ENCODE assay signal across 12 cellular contexts in the genomic region with DNA sequence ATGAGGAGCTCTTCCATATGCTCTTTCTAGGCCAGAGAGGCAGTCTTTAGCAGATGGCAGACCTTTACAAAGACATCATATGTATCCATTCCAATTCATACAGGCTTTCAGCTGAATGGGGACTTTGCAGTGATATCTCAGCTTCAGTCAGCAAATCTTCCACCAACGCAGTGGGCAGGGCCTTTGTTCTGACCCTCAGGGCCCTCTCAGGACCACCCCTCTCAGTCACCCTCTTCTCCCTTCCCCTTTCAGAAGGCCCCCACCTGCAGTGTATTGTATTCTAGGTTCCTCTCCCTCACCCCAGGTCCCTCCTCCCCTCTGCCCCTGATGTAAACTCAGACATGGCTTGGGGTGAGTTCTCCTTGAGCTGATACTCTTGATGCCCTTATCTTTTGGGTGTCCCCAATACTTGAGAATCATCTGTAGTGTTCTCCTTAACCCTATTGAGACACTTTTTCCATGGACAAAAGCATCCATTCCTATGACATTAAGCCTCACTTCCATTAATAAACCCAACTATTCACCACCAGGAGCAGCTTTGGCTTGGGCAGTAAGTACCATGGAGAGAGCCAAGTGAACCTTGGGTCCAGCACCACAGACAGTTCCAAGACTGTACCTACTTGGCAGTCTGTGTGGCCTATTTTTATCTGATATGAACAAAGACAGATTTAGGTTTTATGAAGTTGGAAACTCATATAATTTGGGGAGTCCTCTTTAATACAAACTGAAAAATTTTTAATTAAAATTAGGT.
DNase-seq lines count a peak whose midpoint lies in the region; ATAC-seq, FAIRE-seq and TF ChIP-seq lines count a peak whose summit lies in the region.
"Had no signal": no experiment of that assay in that cellular context is flagged by ENCODE, and none has a peak within 500 bp of the region (broad histone marks: within the 10 kb centered on the region; RNA-seq: fewer than 3 reads in every experiment).

No MANE protein-coding gene starts in this region.

- H3K4me3 ChIP-seq in AG09309 (ENCODE audit: control insufficient read depth, low read depth, low read length) (no peak overlapping the region), Karpas-422 (ENCODE audit: low read length) (no peak overlapping the region), K562 (no peak overlapping the region), kidney (ENCODE audit: low read length in 2 of 2) (no peak overlapping the region)

- intact Hi-C loops in K562 (cut with micrococcal nuclease): no loop called here
- intact Hi-C loops in kidney (cut with DNase I): no loop called here

- FAIRE-seq in K562 (lab: Jason Lieb, UNC): no peak
- peak; percentile 45 for FAIRE-seq in kidney (lab: Jason Lieb, UNC)
- no peak for FAIRE-seq in frontal cortex (lab: Jason Lieb, UNC)
- FAIRE-seq: colon had no signal

- in situ Hi-C loops in K562 (cut with MboI): no loop called here

- TF ChIP-seq POLR2A in K562 (conservative IDR thresholded peaks at IDR 0.05): no peak

- H3K4me1 ChIP-seq in Karpas-422 (ENCODE audit: low read length): no peaks in the 10 kb centered on the region
- no peaks in the 10 kb centered on the region for H3K4me1 ChIP-seq in K562 (replicated peaks in 1 of 2; ENCODE audit: control insufficient read depth in 2 of 2, insufficient read depth in 2 of 2, low read length in 2 of 2)
- H3K4me1 ChIP-seq in kidney (ENCODE audit: control insufficient read depth in 1 of 2, insufficient read depth in 1 of 2, low read depth in 1 of 2, low read length in 2 of 2): no peaks in the 10 kb centered on the region

- H3K36me3 ChIP-seq in Karpas-422 (ENCODE audit: insufficient read depth, low read length): no peaks in the 10 kb centered on the region
- no peaks in the 10 kb centered on the region for H3K36me3 ChIP-seq in K562 (ENCODE audit: control insufficient read depth, insufficient read depth, low read length)
- H3K36me3 ChIP-seq in kidney (ENCODE audit: control insufficient read depth in 1 of 2, insufficient read depth in 2 of 2, low read length in 2 of 2): no peaks in the 10 kb centered on the region

- H3K27me3 ChIP-seq in Karpas-422 (ENCODE audit: low read length): no peaks in the 10 kb centered on the region
- H3K27me3 ChIP-seq in K562 (ENCODE audit: control insufficient read depth in 2 of 2, insufficient read depth in 2 of 2, low read length in 2 of 2): no peaks in the 10 kb centered on the region

- peak; percentile 7 for DNase-seq in AG09309 (ENCODE audit: low read depth)
- peak; percentile 66 for DNase-seq in Karpas-422
- DNase-seq in K562 (ENCODE audit: extremely low read depth in 1 of 4, low spot score in 3 of 4): no peak
- no peak for DNase-seq in kidney
- DNase-seq in T-helper 1 cell: no peak
- DNase-seq in GM10266 (ENCODE audit: extremely low spot score): no peak
- DNase-seq in frontal cortex (ENCODE audit: low spot score in 2 of 2): no peak
- DNase-seq: activated CD4-positive, alpha-beta T cell treated with anti-CD3 and anti-CD28 coated beads, Interleukin-2, amount 50 U/mL, for 1 hour; NCI-H774 had no signal

- TF ChIP-seq RAD21 in K562 (CRISPR knock-in tag; conservative IDR thresholded peaks at IDR 0.05 in 1 of 2, IDR thresholded peaks at IDR 0.05 in 1 of 2): no peak

- H4K20me1 ChIP-seq in Karpas-422 (ENCODE audit: insufficient read depth, low read depth, low read length) (no peaks in the 10 kb centered on the region), K562 (replicated peaks; ENCODE audit: control insufficient read depth, insufficient read depth, low read length) (no peaks in the 10 kb centered on the region)

- no peak for ATAC-seq in K562
- ATAC-seq in HG02642 (IDR thresholded peaks at IDR 0.05; ENCODE audit: poor library complexity, unreplicated experiment): no peak
- ATAC-seq: CD8-positive, alpha-beta T cell had no signal

- no peaks in the 10 kb centered on the region for H3K9me1 ChIP-seq in K562 (ENCODE audit: control insufficient read depth, insufficient read depth, low read length)

- no peaks in the 10 kb centered on the region for H3K9me2 ChIP-seq in Karpas-422 (replicated peaks; ENCODE audit: insufficient read depth, low read length)

- no TSS peak for BruUV-seq in K562 (replicated peaks; lab: Mats Ljungman, UMichigan)

- no peaks in the 10 kb centered on the region for H3K79me2 ChIP-seq in Karpas-422 (ENCODE audit: low read length)
- H3K79me2 ChIP-seq in K562 (ENCODE audit: control insufficient read depth, insufficient read depth, low read length): no peaks in the 10 kb centered on the region

- 0% methylated on average over 1 of the region's 1 CpG for WGBS in K562 (ENCODE audit: insufficient coverage, low coverage, missing lambda C conversion rate)

- CTCF ChIA-PET in K562 (lab: Yijun Ruan, JAX; ENCODE audit: low intra/inter-chr PET ratio): no interaction called here

- H3K9ac ChIP-seq in Karpas-422 (ENCODE audit: low read length) (no peak overlapping the region), K562 (ENCODE audit: insufficient read depth in 1 of 2, low read depth in 2 of 2, low read length in 2 of 2) (no peak overlapping the region), kidney (ENCODE audit: low read length in 2 of 2) (no peak overlapping the region)

- H2AFZ ChIP-seq in Karpas-422 (ENCODE audit: low read length) (no peak overlapping the region), K562 (ENCODE audit: low read depth, low read length) (no peak overlapping the region)

- H3K4me2 ChIP-seq in Karpas-422 (ENCODE audit: low read depth, low read length, poor library complexity, severe bottlenecking) (no peak overlapping the region), K562 (ENCODE audit: insufficient read depth, low read length) (no peak overlapping the region)

- H3K27ac ChIP-seq in Karpas-422 (ENCODE audit: low read length): no peak overlapping the region
- H3K27ac ChIP-seq in K562 (ENCODE audit: extremely low read depth, low read depth, low read length): no peak overlapping the region
- no peak overlapping the region for H3K27ac ChIP-seq in kidney (ENCODE audit: low read depth in 2 of 2, low read length in 2 of 2)

- TF ChIP-seq CTCF in AG09309 (IDR thresholded peaks at IDR 0.05; ENCODE audit: control insufficient read depth, insufficient read depth, low read depth, low read length, missing control alignments) (no peak), K562 (IDR thresholded peaks at IDR 0.05 in 2 of 3, conservative IDR thresholded peaks at IDR 0.05 in 1 of 3; ENCODE audit: insufficient read depth in 2 of 3, low read depth in 1 of 3, low read length in 3 of 3) (no peak), kidney (IDR thresholded peaks at IDR 0.05; ENCODE audit: borderline replicate concordance, extremely low read depth, insufficient read depth) (no peak), GM10266 (IDR thresholded peaks at IDR 0.05; ENCODE audit: control insufficient read depth, insufficient read depth, low read depth, missing control alignments) (no peak)

- no peak for TF ChIP-seq EP300 in K562 (IDR thresholded peaks at IDR 0.05; ENCODE audit: low read length)

- POLR2A ChIA-PET in K562 (lab: Yijun Ruan, JAX): interaction anchor here (1.3 kb wide), 1 partner anchor 15 kb away, joined by 3 read pairs; no protein-coding TSS in a partner anchor

- no peaks in the 10 kb centered on the region for H3K9me3 ChIP-seq in Karpas-422 (ENCODE audit: low read length)
- no peaks in the 10 kb centered on the region for H3K9me3 ChIP-seq in K562 (replicated peaks; ENCODE audit: control insufficient read depth, insufficient read depth, low read depth, low read length)
- no peaks in the 10 kb centered on the region for H3K9me3 ChIP-seq in kidney (ENCODE audit: control insufficient read depth in 1 of 2, low read length in 2 of 2)

TF ChIP-seq in K562, 482 proteins besides CTCF, POLR2A, EP300 and RAD21 (continues in another document):
- no peak for TF ChIP-seq CSDE1 (IDR thresholded peaks at IDR 0.05)
- TF ChIP-seq EHMT2 (IDR thresholded peaks at IDR 0.05): peak; percentile 99
- TF ChIP-seq, protein P1, sequence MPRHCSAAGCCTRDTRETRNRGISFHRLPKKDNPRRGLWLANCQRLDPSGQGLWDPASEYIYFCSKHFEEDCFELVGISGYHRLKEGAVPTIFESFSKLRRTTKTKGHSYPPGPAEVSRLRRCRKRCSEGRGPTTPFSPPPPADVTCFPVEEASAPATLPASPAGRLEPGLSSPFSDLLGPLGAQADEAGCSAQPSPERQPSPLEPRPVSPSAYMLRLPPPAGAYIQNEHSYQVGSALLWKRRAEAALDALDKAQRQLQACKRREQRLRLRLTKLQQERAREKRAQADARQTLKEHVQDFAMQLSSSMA (CRISPR knock-in tag; IDR thresholded peaks at IDR 0.05): no peak
- TF ChIP-seq TAF1 (IDR thresholded peaks at IDR 0.05; ENCODE audit: control insufficient read depth, extremely low read depth, insufficient read depth, low read length, severe bottlenecking): no peak
- TF ChIP-seq KLF16 (IDR thresholded peaks at IDR 0.05): no peak
- TF ChIP-seq, protein P2, sequence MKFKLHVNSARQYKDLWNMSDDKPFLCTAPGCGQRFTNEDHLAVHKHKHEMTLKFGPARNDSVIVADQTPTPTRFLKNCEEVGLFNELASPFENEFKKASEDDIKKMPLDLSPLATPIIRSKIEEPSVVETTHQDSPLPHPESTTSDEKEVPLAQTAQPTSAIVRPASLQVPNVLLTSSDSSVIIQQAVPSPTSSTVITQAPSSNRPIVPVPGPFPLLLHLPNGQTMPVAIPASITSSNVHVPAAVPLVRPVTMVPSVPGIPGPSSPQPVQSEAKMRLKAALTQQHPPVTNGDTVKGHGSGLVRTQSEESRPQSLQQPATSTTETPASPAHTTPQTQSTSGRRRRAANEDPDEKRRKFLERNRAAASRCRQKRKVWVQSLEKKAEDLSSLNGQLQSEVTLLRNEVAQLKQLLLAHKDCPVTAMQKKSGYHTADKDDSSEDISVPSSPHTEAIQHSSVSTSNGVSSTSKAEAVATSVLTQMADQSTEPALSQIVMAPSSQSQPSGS (CRISPR knock-in tag; IDR thresholded peaks at IDR 0.05): no peak
- TF ChIP-seq ZNF589 (CRISPR knock-in tag; IDR thresholded peaks at IDR 0.05; ENCODE audit: low read depth): peak; percentile 55; the same call in 1 of the 2 replicates

Comparison
In these comparisons a context has a peak if more than half of its experiments do, and no peak if none do; other contexts are left out.
1. DNase-seq: peak in AG09309 (single experiment) and Karpas-422 (single experiment); none in K562 (0 of 4), kidney (single experiment), T-helper 1 cell (0 of 5), GM10266 (single experiment) and frontal cortex (0 of 2).